12 cellular contexts compared by ENCODE assay signal in the genomic region with DNA sequence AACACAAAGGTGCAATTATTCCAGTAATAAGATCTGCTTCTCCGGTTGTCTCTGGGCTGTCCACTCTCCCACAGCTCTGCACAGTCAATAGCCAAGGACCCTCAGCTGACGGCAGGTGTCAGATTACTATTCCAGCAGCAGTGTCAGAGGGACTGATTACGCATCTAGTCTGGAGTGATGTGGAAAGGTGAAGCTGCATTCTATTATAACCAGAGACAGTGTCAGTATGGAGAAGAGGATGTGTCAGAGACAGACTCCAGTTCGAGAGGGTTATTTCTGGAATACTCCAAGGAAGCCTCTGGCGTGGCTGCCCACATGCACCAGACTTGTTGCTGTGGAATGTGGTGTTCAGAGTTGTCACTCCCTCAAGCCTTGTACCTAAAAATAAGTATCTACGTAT.
A peak's percentile ranks its signal among the peaks of the same experiment; 100 is the strongest.
DNase-seq lines count a peak whose midpoint lies in the region; ATAC-seq and TF ChIP-seq lines count a peak whose summit lies in the region.
"Had no signal": no experiment of that assay in that cellular context is flagged by ENCODE, and none has a peak within 500 bp of the region (broad histone marks: within the 10 kb centered on the region; RNA-seq: fewer than 3 reads in every experiment).

No MANE protein-coding gene starts in this region.

- H3K4me2 ChIP-seq in GM23248 (ENCODE audit: unreplicated experiment) = no peak overlapping the region
- peak overlapping the region; percentile 35 for H3K4me2 ChIP-seq in trophoblast cell (ENCODE audit: low read length)

- in situ Hi-C loops in GM23248 (cut with MboI) = no loop called here

- no peak overlapping the region for H2BK12ac ChIP-seq in trophoblast cell (ENCODE audit: low read length)

- no peaks in the 10 kb centered on the region for H3K27me3 Mint-ChIP-seq in activated naive CD4-positive, alpha-beta T cell treated with anti-CD3 and anti-CD28 coated beads for 36 hours (ENCODE audit: low read depth)
- H3K27me3 Mint-ChIP-seq: naive thymus-derived CD4-positive, alpha-beta T cell had no signal

- peaks cover 1% of the 10 kb centered on the region for H3K9me3 Mint-ChIP-seq in activated naive CD4-positive, alpha-beta T cell treated with anti-CD3 and anti-CD28 coated beads for 36 hours

- peaks cover 34% of the 10 kb centered on the region for H3F3A ChIP-seq in GM23248 (ENCODE audit: insufficient read depth)

- DNase-seq in GM23248 = peak; percentile 79
- DNase-seq in NCI-H510A treated with DMSO at 0.1 percent for 48 hours (lab: John Stamatoyannopoulos, UW) = peak; percentile 98
- DNase-seq in fibroblast of pulmonary artery (ENCODE audit: low read depth) = peak; percentile 11
- DNase-seq in trophoblast cell = peak in 1 of 2 donors; percentile 4
- no peak for DNase-seq in stimulated activated CD4-positive, alpha-beta T cell treated with anti-CD3 and anti-CD28 coated beads, Interleukin-1b, Interleukin-23, amount 100 ng/mL, for 48 hours
- no peak for DNase-seq in activated naive CD4-positive, alpha-beta T cell treated with anti-CD3 and anti-CD28 coated beads for 36 hours
- no peak for DNase-seq in dermis blood vessel endothelial cell
- DNase-seq: activated naive CD4-positive, alpha-beta T cell; effector CD8-positive, alpha-beta T cell; naive thymus-derived CD4-positive, alpha-beta T cell; stimulated activated naive CD8-positive, alpha-beta T cell treated with anti-CD3 and anti-CD28 coated beads, Interleukin-15, Interleukin-2, amounts not matched to agents 100 U/mL and 50 U/mL, for 24 hours had no signal

- H3K4ac ChIP-seq in trophoblast cell (ENCODE audit: low read depth, low read length) = no peak overlapping the region

- H3K27ac Mint-ChIP-seq in activated naive CD4-positive, alpha-beta T cell treated with anti-CD3 and anti-CD28 coated beads for 36 hours = no peak overlapping the region
- H3K27ac Mint-ChIP-seq: naive thymus-derived CD4-positive, alpha-beta T cell had no signal

- ATAC-seq in HG03378 (IDR thresholded peaks at IDR 0.05; ENCODE audit: unreplicated experiment) = no peak
- ATAC-seq: naive thymus-derived CD4-positive, alpha-beta T cell; stimulated activated naive CD8-positive, alpha-beta T cell treated with anti-CD3 and anti-CD28 coated beads, Interleukin-15, Interleukin-2, amounts not matched to agents 100 U/mL and 50 U/mL, for 24 hours had no signal

- H4K91ac ChIP-seq in trophoblast cell (ENCODE audit: low read depth, low read length) = no peak overlapping the region

- 32 to 39% methylated on average over 6 of the region's 6 CpGs for WGBS in GM23248 (ENCODE audit: low coverage in 1 of 2, low lambda C conversion rate in 2 of 2, missing lambda C conversion rate in 2 of 2), 2 experiments
- no CpG with 5 or more reads among the region's 6 CpGs for WGBS in trophoblast cell (ENCODE audit: extremely low coverage, insufficient coverage, insufficient read length)

- TF ChIP-seq CTCF in fibroblast of pulmonary artery (IDR thresholded peaks at IDR 0.05; ENCODE audit: low read length, missing control alignments) = no peak

- no peaks in the 10 kb centered on the region for H4K20me1 ChIP-seq in GM23248 (ENCODE audit: insufficient read depth)

- H3K9me2 ChIP-seq in GM23248 (ENCODE audit: insufficient read depth) = no peaks in the 10 kb centered on the region

- H3K79me1 ChIP-seq in trophoblast cell (ENCODE audit: low read length) = peaks cover 2% of the 10 kb centered on the region

- no peak overlapping the region for H3K23ac ChIP-seq in trophoblast cell (ENCODE audit: low read length)

- no peak overlapping the region for H2AK5ac ChIP-seq in trophoblast cell (ENCODE audit: low read length)

- no peaks in the 10 kb centered on the region for H3K27me3 ChIP-seq in GM23248 (replicated peaks; ENCODE audit: insufficient read depth)
- no peaks in the 10 kb centered on the region for H3K27me3 ChIP-seq in trophoblast cell (ENCODE audit: insufficient read depth, low read length)

- no peaks in the 10 kb centered on the region for H3K79me2 ChIP-seq in GM23248 (ENCODE audit: insufficient read depth)
- no peaks in the 10 kb centered on the region for H3K79me2 ChIP-seq in trophoblast cell (ENCODE audit: control insufficient read depth, insufficient read depth, low read length, poor library complexity)

- H3K4me3 ChIP-seq in GM23248 = no peak overlapping the region
- no peak overlapping the region for H3K4me3 ChIP-seq in fibroblast of pulmonary artery (replicated peaks; ENCODE audit: low read depth, low read length)
- no peak overlapping the region for H3K4me3 ChIP-seq in trophoblast cell (ENCODE audit: low read depth, low read length)

- CTCF ChIA-PET in activated naive CD4-positive, alpha-beta T cell treated with anti-CD3 and anti-CD28 coated beads for 36 hours (lab: Charles Lee) = no interaction called here

- H3K14ac ChIP-seq in trophoblast cell (ENCODE audit: low read length) = no peak overlapping the region

- H2AFZ ChIP-seq in GM23248 (no peak overlapping the region), trophoblast cell (ENCODE audit: insufficient read depth, low read length, poor library complexity) (no peak overlapping the region)

- no peaks in the 10 kb centered on the region for H3K9me3 ChIP-seq in GM23248 (ENCODE audit: low read depth)
- no peaks in the 10 kb centered on the region for H3K9me3 ChIP-seq in trophoblast cell (ENCODE audit: insufficient read depth, low read depth, low read length)

- H3K36me3 Mint-ChIP-seq in activated naive CD4-positive, alpha-beta T cell treated with anti-CD3 and anti-CD28 coated beads for 36 hours (ENCODE audit: low read depth) = no peaks in the 10 kb centered on the region
- H3K36me3 Mint-ChIP-seq: naive thymus-derived CD4-positive, alpha-beta T cell had no signal

- H3K4me1 Mint-ChIP-seq in activated naive CD4-positive, alpha-beta T cell treated with anti-CD3 and anti-CD28 coated beads for 36 hours (ENCODE audit: low read depth) = no peaks in the 10 kb centered on the region

- H2BK5ac ChIP-seq in trophoblast cell (ENCODE audit: low read depth, low read length, poor library complexity) = no peak overlapping the region

- H3K18ac ChIP-seq in trophoblast cell (ENCODE audit: low read length) = no peak overlapping the region

- no peaks in the 10 kb centered on the region for H3K36me3 ChIP-seq in GM23248 (ENCODE audit: low read depth)
- no peaks in the 10 kb centered on the region for H3K36me3 ChIP-seq in trophoblast cell (ENCODE audit: control insufficient read depth in 1 of 2, insufficient read depth in 2 of 2, low read length in 2 of 2)

- H4K12ac ChIP-seq in trophoblast cell (ENCODE audit: low read depth, low read length) = no peak overlapping the region

- H3K27ac ChIP-seq in GM23248 (no peak overlapping the region), trophoblast cell (ENCODE audit: low read depth, low read length) (peak overlapping the region; percentile 70)

- intact Hi-C loops in activated naive CD4-positive, alpha-beta T cell treated with anti-CD3 and anti-CD28 coated beads for 36 hours (cut with micrococcal nuclease) = no loop called here

- no peak overlapping the region for H3K4me3 Mint-ChIP-seq in activated naive CD4-positive, alpha-beta T cell treated with anti-CD3 and anti-CD28 coated beads for 36 hours
- H3K4me3 Mint-ChIP-seq: naive thymus-derived CD4-positive, alpha-beta T cell had no signal

- H3K4me1 ChIP-seq in GM23248 (ENCODE audit: insufficient read depth) (peaks cover 48% of the 10 kb centered on the region), trophoblast cell (ENCODE audit: control insufficient read depth in 1 of 2, insufficient read depth in 2 of 2, low read length in 2 of 2) (peaks cover 9 to 21% of the 10 kb centered on the region in 2 experiments)

- H3K9ac ChIP-seq in GM23248 = no peak overlapping the region
- H3K9ac ChIP-seq in trophoblast cell (ENCODE audit: low read length) = no peak overlapping the region

- no peak overlapping the region for H2BK120ac ChIP-seq in trophoblast cell (ENCODE audit: insufficient read depth, low read length, poor library complexity)

- no peak overlapping the region for H4K8ac ChIP-seq in trophoblast cell (ENCODE audit: low read depth, low read length)

Comparison
In these comparisons a context has a peak if more than half of its experiments do, and no peak if none do; other contexts are left out.
1. DNase-seq: peak in GM23248 (single experiment), NCI-H510A treated with DMSO at 0.1 percent for 48 hours (single experiment) and fibroblast of pulmonary artery (single experiment); none in stimulated activated CD4-positive, alpha-beta T cell treated with anti-CD3 and anti-CD28 coated beads, Interleukin-1b, Interleukin-23, amount 100 ng/mL, for 48 hours (single experiment), activated naive CD4-positive, alpha-beta T cell treated with anti-CD3 and anti-CD28 coated beads for 36 hours (single experiment) and dermis blood vessel endothelial cell (single experiment).